ENCODE assay signal across 8 cellular contexts in the genomic region with DNA sequence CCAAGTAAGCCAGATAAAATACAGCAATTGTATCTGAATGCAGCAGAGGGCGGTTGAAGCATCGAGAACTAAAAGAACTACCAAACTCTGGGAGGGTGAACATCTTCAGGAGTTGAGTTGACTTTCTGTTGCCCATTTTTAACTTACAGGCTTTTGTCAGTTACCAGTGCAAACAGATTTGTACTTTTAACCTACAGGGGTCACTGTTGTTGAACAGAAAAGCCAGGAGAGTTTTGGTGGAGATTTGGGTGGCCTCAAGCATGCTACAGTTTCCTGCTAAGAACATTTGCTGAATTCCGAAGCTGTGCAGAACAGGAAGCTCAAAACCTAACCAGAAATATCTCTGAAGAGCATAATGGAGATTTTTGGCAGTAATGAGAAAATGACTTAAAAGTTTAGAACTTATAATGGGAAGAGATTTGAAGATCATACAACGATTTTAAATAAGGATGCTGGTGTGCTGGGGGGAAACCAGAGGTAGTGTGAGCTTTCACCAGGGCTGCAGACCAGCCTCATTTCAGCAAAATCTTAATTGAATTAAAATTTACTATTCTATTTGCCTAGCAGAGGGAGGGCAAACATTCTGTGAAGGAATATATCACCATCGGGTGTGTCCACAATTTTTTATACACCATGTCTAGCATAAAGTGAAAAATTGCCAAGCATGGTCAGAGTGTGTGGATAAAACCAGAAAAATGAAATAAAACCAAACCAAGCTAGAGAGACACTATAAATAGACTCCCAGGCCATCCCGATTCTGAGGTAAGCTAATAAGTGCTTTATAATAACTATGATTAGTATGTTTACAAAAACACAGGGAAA.
DNase-seq lines count a peak whose midpoint lies in the region; ATAC-seq lines count a peak whose summit lies in the region.

No MANE protein-coding gene starts in this region.

- H3K4me1 Mint-ChIP-seq in activated naive CD4-positive, alpha-beta T cell treated with anti-CD3 and anti-CD28 coated beads for 36 hours (ENCODE audit: low read depth), result no peaks in the 10 kb centered on the region
- no peaks in the 10 kb centered on the region for H3K4me1 Mint-ChIP-seq in activated CD8-positive, alpha-beta memory T cell treated with anti-CD3 and anti-CD28 coated beads, Interleukin-2, amount 10 ng/mL, durations not matched to agents 7 days and 5 days

- H3K9me3 ChIP-seq in aorta (ENCODE audit: control insufficient read depth, low read length), result no peaks in the 10 kb centered on the region

- no peak overlapping the region for H3K27ac Mint-ChIP-seq in activated naive CD4-positive, alpha-beta T cell treated with anti-CD3 and anti-CD28 coated beads for 36 hours
- no peak overlapping the region for H3K27ac Mint-ChIP-seq in activated CD8-positive, alpha-beta memory T cell treated with anti-CD3 and anti-CD28 coated beads, Interleukin-2, amount 10 ng/mL, durations not matched to agents 7 days and 5 days

- DNase-seq in activated naive CD4-positive, alpha-beta T cell treated with anti-CD3 and anti-CD28 coated beads for 36 hours, result peak; percentile 8
- no peak for DNase-seq in activated naive CD4-positive, alpha-beta T cell treated with Interleukin-2 at 50 U/mL for 16 hours
- peak; percentile 67 for DNase-seq in NCI-H460 (ENCODE audit: extremely low read depth, low read depth)
- peak; percentile 32 to 86 for DNase-seq in T47D (ENCODE audit: low read depth in 1 of 2, low spot score in 1 of 2)
- DNase-seq in kidney glomerular epithelial cell (lab: John Stamatoyannopoulos, UW), result peak; percentile 28
- no peak for DNase-seq in aorta
- DNase-seq in activated CD8-positive, alpha-beta memory T cell treated with anti-CD3 and anti-CD28 coated beads, Interleukin-2, amount 10 ng/mL, durations not matched to agents 7 days and 5 days, result no peak

- WGBS in aorta, 2 donors, result 33 to 41% methylated on average over 6 of the region's 6 CpGs

- ATAC-seq in HG02623 (IDR thresholded peaks at IDR 0.05; ENCODE audit: unreplicated experiment) (peak; percentile 63), aorta (ENCODE audit: low FRiP score) (peak; percentile 73)
- ATAC-seq in activated CD8-positive, alpha-beta memory T cell treated with anti-CD3 and anti-CD28 coated beads, Interleukin-2, amount 10 ng/mL, durations not matched to agents 7 days and 5 days, result no peak

- peaks cover 0 to 2% of the 10 kb centered on the region in 2 donors for H3K4me1 ChIP-seq in aorta (ENCODE audit: control insufficient read depth in 1 of 2, insufficient read depth in 2 of 2, low read length in 2 of 2)

- no peaks in the 10 kb centered on the region for H3K27me3 ChIP-seq in aorta (ENCODE audit: control insufficient read depth in 1 of 2, insufficient read depth in 2 of 2, low read length in 1 of 2)

- no peak overlapping the region for H3K4me3 Mint-ChIP-seq in activated naive CD4-positive, alpha-beta T cell treated with anti-CD3 and anti-CD28 coated beads for 36 hours
- H3K4me3 Mint-ChIP-seq in activated CD8-positive, alpha-beta memory T cell treated with anti-CD3 and anti-CD28 coated beads, Interleukin-2, amount 10 ng/mL, durations not matched to agents 7 days and 5 days, result no peak overlapping the region

- no peaks in the 10 kb centered on the region for H3K36me3 Mint-ChIP-seq in activated naive CD4-positive, alpha-beta T cell treated with anti-CD3 and anti-CD28 coated beads for 36 hours (ENCODE audit: low read depth)
- H3K36me3 Mint-ChIP-seq in activated CD8-positive, alpha-beta memory T cell treated with anti-CD3 and anti-CD28 coated beads, Interleukin-2, amount 10 ng/mL, durations not matched to agents 7 days and 5 days, result no peaks in the 10 kb centered on the region

- H3K4me3 ChIP-seq in aorta (ENCODE audit: low read length in 2 of 2), result no peak overlapping the region

- intact Hi-C loops in activated naive CD4-positive, alpha-beta T cell treated with anti-CD3 and anti-CD28 coated beads for 36 hours (cut with micrococcal nuclease), result loop anchor here (1.0 kb wide), 2 partner anchors 93 to 319 kb away; no protein-coding TSS in a partner anchor
- intact Hi-C loops in aorta (cut with DNase I), result loop anchor here (1.0 to 5.0 kb wide), 2 partner anchors 92 to 93 kb away; no protein-coding TSS in a partner anchor

- in situ Hi-C loops in T47D (cut with HindIII; ENCODE audit: low pct_unique_long_range_greater_than_20kb, low sequenced_read_pairs), result no loop called here

- CTCF ChIA-PET in activated naive CD4-positive, alpha-beta T cell treated with anti-CD3 and anti-CD28 coated beads for 36 hours (lab: Charles Lee), result interaction anchor here (0.5 to 2.7 kb wide), 12 partner anchors 9 to 547 kb away, joined by 3 to 15 read pairs (median 4); partner anchors contain the start of gene CCDC6
- CTCF ChIA-PET in activated CD8-positive, alpha-beta memory T cell treated with anti-CD3 and anti-CD28 coated beads, Interleukin-2, amount 10 ng/mL, durations not matched to agents 7 days and 5 days (lab: Charles Lee), result interaction anchor here (1.0 to 2.1 kb wide), 9 partner anchors 10 to 319 kb away, joined by 3 to 8 read pairs (median 4); no protein-coding TSS in a partner anchor

- H3K27me3 Mint-ChIP-seq in activated naive CD4-positive, alpha-beta T cell treated with anti-CD3 and anti-CD28 coated beads for 36 hours (ENCODE audit: low read depth), result no peaks in the 10 kb centered on the region
- no peaks in the 10 kb centered on the region for H3K27me3 Mint-ChIP-seq in activated CD8-positive, alpha-beta memory T cell treated with anti-CD3 and anti-CD28 coated beads, Interleukin-2, amount 10 ng/mL, durations not matched to agents 7 days and 5 days

- H3K27ac ChIP-seq in aorta (ENCODE audit: low read depth in 1 of 2, low read length in 2 of 2), result no peak overlapping the region

- H3K36me3 ChIP-seq in aorta (ENCODE audit: control insufficient read depth in 1 of 2, insufficient read depth in 2 of 2, low read length in 1 of 2), result no peaks in the 10 kb centered on the region

- no peaks in the 10 kb centered on the region for H3K9me3 Mint-ChIP-seq in activated naive CD4-positive, alpha-beta T cell treated with anti-CD3 and anti-CD28 coated beads for 36 hours
- H3K9me3 Mint-ChIP-seq in activated CD8-positive, alpha-beta memory T cell treated with anti-CD3 and anti-CD28 coated beads, Interleukin-2, amount 10 ng/mL, durations not matched to agents 7 days and 5 days (ENCODE audit: low read depth), result no peaks in the 10 kb centered on the region

Comparison
In these comparisons a context has a peak if more than half of its experiments do, and no peak if none do; other contexts are left out.
1. DNase-seq: peak in activated naive CD4-positive, alpha-beta T cell treated with anti-CD3 and anti-CD28 coated beads for 36 hours (single experiment), NCI-H460 (single experiment), T47D (2 of 2) and kidney glomerular epithelial cell (single experiment); none in activated naive CD4-positive, alpha-beta T cell treated with Interleukin-2 at 50 U/mL for 16 hours (single experiment), aorta (0 of 2) and activated CD8-positive, alpha-beta memory T cell treated with anti-CD3 and anti-CD28 coated beads, Interleukin-2, amount 10 ng/mL, durations not matched to agents 7 days and 5 days (single experiment).